In genomic region chr3:53130179-53131135, GRCh38 we compare ENCODE assay signal across 8 cellular contexts. TPM values are rescaled to one million over a fixed set of nuclear protein-coding genes. Genes with fewer than 3 reads are reported as not detected.
A peak's percentile ranks its signal among the peaks of the same experiment; 100 is the strongest.
DNase-seq lines count a peak whose midpoint lies in the region; ATAC-seq and TF ChIP-seq lines count a peak whose summit lies in the region.

A gene with protein sequence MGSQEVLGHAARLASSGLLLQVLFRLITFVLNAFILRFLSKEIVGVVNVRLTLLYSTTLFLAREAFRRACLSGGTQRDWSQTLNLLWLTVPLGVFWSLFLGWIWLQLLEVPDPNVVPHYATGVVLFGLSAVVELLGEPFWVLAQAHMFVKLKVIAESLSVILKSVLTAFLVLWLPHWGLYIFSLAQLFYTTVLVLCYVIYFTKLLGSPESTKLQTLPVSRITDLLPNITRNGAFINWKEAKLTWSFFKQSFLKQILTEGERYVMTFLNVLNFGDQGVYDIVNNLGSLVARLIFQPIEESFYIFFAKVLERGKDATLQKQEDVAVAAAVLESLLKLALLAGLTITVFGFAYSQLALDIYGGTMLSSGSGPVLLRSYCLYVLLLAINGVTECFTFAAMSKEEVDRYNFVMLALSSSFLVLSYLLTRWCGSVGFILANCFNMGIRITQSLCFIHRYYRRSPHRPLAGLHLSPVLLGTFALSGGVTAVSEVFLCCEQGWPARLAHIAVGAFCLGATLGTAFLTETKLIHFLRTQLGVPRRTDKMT (minus strand): TSS chr3:53130435. CDS start chr3:53130400, 35 bp downstream.

- TF ChIP-seq CTCF in GM13977 (IDR thresholded peaks at IDR 0.05; ENCODE audit: extremely low read depth, insufficient read depth, missing control alignments) (no peak), ascending aorta (IDR thresholded peaks at IDR 0.05) (peak in 1 of 3 experiments; percentile 27), uterus (IDR thresholded peaks at IDR 0.05) (peak in 2 of 4 experiments; percentile 30 to 41)

- H3K27me3 Mint-ChIP-seq in T-helper 2 cell treated with Interferon-gamma antibody and Interleukin-4, amounts not matched to agents 5 μg/mL and 100 μg/mL, for 36 hours (ENCODE audit: low read depth), result no peaks in the 10 kb centered on the region

- peak within 1 kb of the TSS; percentile 96 for H3K27ac Mint-ChIP-seq in T-helper 2 cell treated with Interferon-gamma antibody and Interleukin-4, amounts not matched to agents 5 μg/mL and 100 μg/mL, for 36 hours

- peaks cover 6% of the 10 kb centered on the region for H3K36me3 Mint-ChIP-seq in T-helper 2 cell treated with Interferon-gamma antibody and Interleukin-4, amounts not matched to agents 5 μg/mL and 100 μg/mL, for 36 hours (ENCODE audit: low read depth)

- peak within 1 kb of the TSS; percentile 93 to 96 for H3K4me3 ChIP-seq in ascending aorta
- H3K4me3 ChIP-seq in right cardiac atrium (ENCODE audit: low read length), result peak within 1 kb of the TSS; percentile 58
- peak within 1 kb of the TSS; percentile 80 to 99 for H3K4me3 ChIP-seq in uterus

- H3K9me3 ChIP-seq in ascending aorta, result no peaks in the 10 kb centered on the region
- no peaks in the 10 kb centered on the region for H3K9me3 ChIP-seq in right cardiac atrium (ENCODE audit: control insufficient read depth, low read length)
- H3K9me3 ChIP-seq in uterus, result no peaks in the 10 kb centered on the region

- DNase-seq in GM13977 (ENCODE audit: low spot score), result peak; percentile 89
- peak; percentile 20 for DNase-seq in NCI-H187 treated with DMSO at 0.1 percent for 48 hours (lab: John Stamatoyannopoulos, UW)
- DNase-seq in T-helper 2 cell treated with Interferon-gamma antibody and Interleukin-4, amounts not matched to agents 5 μg/mL and 100 μg/mL, for 36 hours (ENCODE audit: low spot score), result peak; percentile 97
- peak; percentile 96 to 100 for DNase-seq in ascending aorta (ENCODE audit: low spot score in 2 of 2)
- peak; percentile 99 to 100 (median 99) for DNase-seq in right cardiac atrium
- peak; percentile 88 for DNase-seq in pulmonary artery endothelial cell (ENCODE audit: low read depth, low spot score)
- DNase-seq in uterus, result peak; percentile 97 to 98

- peaks cover 20% of the 10 kb centered on the region for H3K4me1 Mint-ChIP-seq in T-helper 2 cell treated with Interferon-gamma antibody and Interleukin-4, amounts not matched to agents 5 μg/mL and 100 μg/mL, for 36 hours (ENCODE audit: low read depth)

- in situ Hi-C loops in GM13977 (cut with MboI; ENCODE audit: low pct_unique_long_range_greater_than_20kb, low sequenced_read_pairs, unreplicated experiment), result loop anchor here (5.0 kb wide), 1 partner anchor 62 kb away; no protein-coding TSS in a partner anchor

- H3K27me3 ChIP-seq in ascending aorta, result no peaks in the 10 kb centered on the region
- no peaks in the 10 kb centered on the region for H3K27me3 ChIP-seq in right cardiac atrium (ENCODE audit: control insufficient read depth, insufficient read depth)
- H3K27me3 ChIP-seq in uterus, result no peaks in the 10 kb centered on the region

- ATAC-seq in HG02885 (IDR thresholded peaks at IDR 0.05; ENCODE audit: poor library complexity, unreplicated experiment) (peak; percentile 86), right cardiac atrium (peak; percentile 96 to 98)

- intact Hi-C loops in ascending aorta (cut with DNase I), result loop anchor here (1.0 to 10.0 kb wide), 2 partner anchors 31 to 214 kb away; partner anchors contain the start of genes DCP1A and PRKCD
- intact Hi-C loops in right cardiac atrium (cut with DNase I), result loop anchor here (5.0 kb wide), 2 partner anchors 62 to 67 kb away; no protein-coding TSS in a partner anchor
- intact Hi-C loops in uterus (cut with DNase I; ENCODE audit: low total_unique reads), result no loop called here

- H3K4me1 ChIP-seq in ascending aorta, result peaks cover 3 to 12% of the 10 kb centered on the region in 2 donors
- H3K4me1 ChIP-seq in right cardiac atrium (ENCODE audit: control insufficient read depth, insufficient read depth, low read length), result peaks cover 4% of the 10 kb centered on the region
- H3K4me1 ChIP-seq in uterus, result peaks cover 0 to 8% of the 10 kb centered on the region in 2 donors

- no peaks in the 10 kb centered on the region for H3K9me3 Mint-ChIP-seq in T-helper 2 cell treated with Interferon-gamma antibody and Interleukin-4, amounts not matched to agents 5 μg/mL and 100 μg/mL, for 36 hours

- TF ChIP-seq POLR2A in uterus (IDR thresholded peaks at IDR 0.05), result peak; percentile 35 to 68

- WGBS in right cardiac atrium, result 2% methylated on average over 41 of the region's 41 CpGs

- peak within 1 kb of the TSS; percentile 96 for H3K4me3 Mint-ChIP-seq in T-helper 2 cell treated with Interferon-gamma antibody and Interleukin-4, amounts not matched to agents 5 μg/mL and 100 μg/mL, for 36 hours

- H3K36me3 ChIP-seq in ascending aorta (peaks cover 1 to 3% of the 10 kb centered on the region in 2 donors), uterus (no peaks in the 10 kb centered on the region)

- H3K27ac ChIP-seq in ascending aorta (peak within 1 kb of the TSS; percentile 81 to 93), right cardiac atrium (ENCODE audit: low read length) (peak within 1 kb of the TSS; percentile 92), uterus (peak within 1 kb of the TSS; percentile 86 to 90)

RNA-seq across cellular contexts. Expression of the gene that starts here (rescaled TPM):
- total RNA-seq in ascending aorta (12.1 TPM), right cardiac atrium (10 to 100 TPM; 10.6 to 12.9 (median 12.6) TPM), pulmonary artery endothelial cell (25.3 and 32.6 TPM in 2 replicates), uterus (10 to 100 TPM; 13.1 to 38.2 (median 16.5) TPM)
- polyA plus RNA-seq in right cardiac atrium, result 7.0 TPM

Comparison
In these comparisons a context has a peak if more than half of its experiments do, and no peak if none do; other contexts are left out.
1. Peak in every context shown above with its lines: DNase-seq, ATAC-seq, H3K4me3 ChIP-seq and H3K27ac ChIP-seq.
2. DNase-seq: peak in every context shown above with its lines; median percentile 99 in right cardiac atrium; 98 in ascending aorta; 98 in uterus; 97 in T-helper 2 cell treated with Interferon-gamma antibody and Interleukin-4, amounts not matched to agents 5 μg/mL and 100 μg/mL, for 36 hours; 89 in GM13977; 88 in pulmonary artery endothelial cell; 20 in NCI-H187 treated with DMSO at 0.1 percent for 48 hours.